9 cellular contexts compared by ENCODE assay signal in genomic region chr15:71575474-71576045, GRCh38.
DNase-seq lines count a peak whose midpoint lies in the region; ATAC-seq and TF ChIP-seq lines count a peak whose summit lies in the region.
"Had no signal": no experiment of that assay in that cellular context is flagged by ENCODE, and none has a peak within 500 bp of the region (broad histone marks: within the 10 kb centered on the region; RNA-seq: fewer than 3 reads in every experiment).

No MANE protein-coding gene starts in this region.

- no peak overlapping the region for H3K27ac Mint-ChIP-seq in H9
- no peak overlapping the region for H3K27ac Mint-ChIP-seq in effector memory CD8-positive, alpha-beta T cell

- no peaks in the 10 kb centered on the region for H4K20me1 ChIP-seq in H9 (ENCODE audit: control insufficient read depth, insufficient read depth, insufficient read length)

- H2BK120ac ChIP-seq in H9 (ENCODE audit: low read depth, low read length, poor library complexity, severe bottlenecking): no peak overlapping the region

- no peak overlapping the region for H3T11ph ChIP-seq in H9 (ENCODE audit: low read length)

- H3K27me3 ChIP-seq in H9 (ENCODE audit: insufficient read depth, low read length): no peaks in the 10 kb centered on the region
- H3K27me3 ChIP-seq in adrenal gland: no peaks in the 10 kb centered on the region

- H3K4me2 ChIP-seq in H9 (ENCODE audit: insufficient read depth, insufficient read length, low read length): no peak overlapping the region

- H3K4me1 Mint-ChIP-seq in H9: peaks cover 14 to 20% of the 10 kb centered on the region in 2 experiments
- no peaks in the 10 kb centered on the region for H3K4me1 Mint-ChIP-seq in effector memory CD8-positive, alpha-beta T cell (ENCODE audit: low read depth in 2 of 2)

- no peak overlapping the region for H3K4me3 Mint-ChIP-seq in H9
- H3K4me3 Mint-ChIP-seq in effector memory CD8-positive, alpha-beta T cell: no peak overlapping the region

- no peak overlapping the region for H4K8ac ChIP-seq in H9 (replicated peaks; ENCODE audit: insufficient read length, low read depth, low read length)

- no peak overlapping the region for H2BK15ac ChIP-seq in H9 (ENCODE audit: low read depth, low read length)

- H3K23ac ChIP-seq in H9 (ENCODE audit: insufficient read length, low read depth, low read length): no peak overlapping the region

- no peak overlapping the region for H2AK5ac ChIP-seq in H9 (ENCODE audit: insufficient read length, low read length)

- no peak overlapping the region for H4K5ac ChIP-seq in H9 (ENCODE audit: insufficient read length, low read depth, low read length)

- no peak overlapping the region for H3K4me3 ChIP-seq in AG09309 (ENCODE audit: control insufficient read depth, low read depth, low read length)
- no peak overlapping the region for H3K4me3 ChIP-seq in adrenal gland
- H3K4me3 ChIP-seq: skin epidermis had no signal

- H2BK20ac ChIP-seq in H9 (ENCODE audit: low read depth, low read length, poor library complexity, severe bottlenecking): no peak overlapping the region

- H3K9me3 ChIP-seq in H9 (ENCODE audit: control insufficient read depth, low read depth, low read length): no peaks in the 10 kb centered on the region
- no peaks in the 10 kb centered on the region for H3K9me3 ChIP-seq in adrenal gland (replicated peaks in 1 of 3)

- TF ChIP-seq CTCF in AG09309 (IDR thresholded peaks at IDR 0.05; ENCODE audit: control insufficient read depth, insufficient read depth, low read depth, low read length, missing control alignments) (peak; percentile 46), H9 (conservative IDR thresholded peaks at IDR 0.05) (peak; percentile 75), adrenal gland (IDR thresholded peaks at IDR 0.05) (peak; percentile 17 to 55 (median 52))

- H4K91ac ChIP-seq in H9 (ENCODE audit: insufficient read length, low read depth, low read length): no peak overlapping the region

- H3K36me3 Mint-ChIP-seq in H9 (ENCODE audit: insufficient read depth in 1 of 3, low read depth in 3 of 3): no peaks in the 10 kb centered on the region
- no peaks in the 10 kb centered on the region for H3K36me3 Mint-ChIP-seq in effector memory CD8-positive, alpha-beta T cell (ENCODE audit: insufficient read depth)

- H3K79me1 ChIP-seq in H9 (ENCODE audit: insufficient read depth, low read depth, low read length, poor library complexity, severe bottlenecking): no peaks in the 10 kb centered on the region

- H3K9ac ChIP-seq in H9 (ENCODE audit: extremely low read depth, insufficient read length, low read length): no peak overlapping the region

- no peaks in the 10 kb centered on the region for H3K36me3 ChIP-seq in adrenal gland (replicated peaks in 1 of 2)

- ATAC-seq in left lobe of liver (peak; percentile 77), GM21360 (IDR thresholded peaks at IDR 0.05; ENCODE audit: unreplicated experiment) (no peak)
- no peak for ATAC-seq in effector memory CD8-positive, alpha-beta T cell (replicated peaks)

- no peaks in the 10 kb centered on the region for H3K9me3 Mint-ChIP-seq in H9
- H3K9me3 Mint-ChIP-seq in effector memory CD8-positive, alpha-beta T cell: no peaks in the 10 kb centered on the region

- no peak overlapping the region for H3K56ac ChIP-seq in H9 (ENCODE audit: insufficient read length, low read depth, low read length)

- H3K4ac ChIP-seq in H9 (ENCODE audit: low read depth, low read length): no peak overlapping the region

- no peak overlapping the region for H2AFZ ChIP-seq in H9 (ENCODE audit: low read length)

- no peak overlapping the region for H2BK12ac ChIP-seq in H9 (ENCODE audit: insufficient read length, low read depth, low read length)

- intact Hi-C loops in adrenal gland (cut with DNase I): no loop called here

- H2BK5ac ChIP-seq in H9 (ENCODE audit: insufficient read length, low read length): no peak overlapping the region

- H3K27me3 Mint-ChIP-seq in H9 (ENCODE audit: low read depth): peaks cover 3% of the 10 kb centered on the region
- H3K27me3 Mint-ChIP-seq in effector memory CD8-positive, alpha-beta T cell: peaks cover 22 to 25% of the 10 kb centered on the region in 2 donors

- no peak for DNase-seq in AG09309 (ENCODE audit: low read depth)
- DNase-seq in H9: no peak
- DNase-seq in adrenal gland: no peak
- no peak for DNase-seq in left lobe of liver (ENCODE audit: low spot score)
- no peak for DNase-seq in stimulated activated CD4-positive, alpha-beta T cell treated with anti-CD3 and anti-CD28 coated beads, Interleukin-2, amount 100 ng/mL, for 24 hours
- DNase-seq in activated CD4-positive, CD25-positive, alpha-beta regulatory T cell treated with anti-CD3 and anti-CD28 coated beads, Interleukin-2, amount 50 U/mL, for 72 hours: no peak
- no peak for DNase-seq in effector memory CD8-positive, alpha-beta T cell

- H3K18ac ChIP-seq in H9 (ENCODE audit: insufficient read length, low read depth, low read length): no peak overlapping the region

- no peak overlapping the region for H3K14ac ChIP-seq in H9 (ENCODE audit: insufficient read depth, low read length)

- H3K27ac ChIP-seq in H9 (ENCODE audit: insufficient read length, low read depth, low read length) (no peak overlapping the region), adrenal gland (peak overlapping the region in 1 of 5 donors; percentile 12)
- H3K27ac ChIP-seq: skin epidermis had no signal

- no CpG with 5 or more reads among the region's 5 CpGs for WGBS in H9 (ENCODE audit: extremely low coverage, insufficient read length, low lambda C conversion rate)
- 55 to 70% (median 62%) methylated on average over 5 of the region's 5 CpGs for WGBS in adrenal gland, 4 donors

- no peaks in the 10 kb centered on the region for H3K79me2 ChIP-seq in H9 (ENCODE audit: insufficient read depth, low read length)

- no peak for TF ChIP-seq POLR2A in adrenal gland (IDR thresholded peaks at IDR 0.05)

- H3K4me1 ChIP-seq in H9 (ENCODE audit: insufficient read depth, low read length) (no peaks in the 10 kb centered on the region), adrenal gland (replicated peaks in 1 of 2) (no peaks in the 10 kb centered on the region)

- no peaks in the 10 kb centered on the region for H3K23me2 ChIP-seq in H9 (ENCODE audit: insufficient read length, low read depth, low read length, poor library complexity, severe bottlenecking)
